In the genomic region with DNA sequence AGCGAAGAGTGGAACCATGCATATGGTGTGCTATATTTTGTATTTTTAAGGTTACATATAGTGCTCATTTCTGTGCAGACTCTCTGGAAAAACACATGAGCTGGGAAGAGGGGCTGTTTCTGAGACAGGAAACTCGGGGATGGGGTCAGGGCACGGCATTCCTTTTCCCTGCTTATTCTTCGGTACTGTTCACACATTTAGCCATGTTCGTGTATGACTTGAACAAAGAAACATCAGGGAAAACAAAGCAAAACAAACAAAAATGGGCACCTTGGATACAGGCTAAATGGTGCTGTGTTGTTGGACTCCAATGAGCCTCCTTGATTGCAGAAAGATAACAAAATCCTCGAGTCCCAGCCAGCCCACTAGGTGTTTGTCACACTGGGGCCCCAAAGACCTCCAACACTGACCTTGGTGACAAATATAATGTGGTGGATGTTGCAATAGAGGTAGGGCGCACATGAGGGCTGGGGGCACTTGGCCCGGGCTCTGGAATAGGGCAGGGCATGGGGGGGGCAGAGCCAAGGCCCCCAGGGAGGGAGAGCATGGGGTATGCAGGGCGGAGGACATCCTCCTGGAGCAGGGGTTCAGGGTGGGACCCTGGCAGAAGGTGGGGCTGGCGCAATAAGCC, we compare ENCODE assay signal across 1 cellular context.
TF ChIP-seq lines count a peak whose summit lies in the region.

No MANE protein-coding gene starts in this region.

TF ChIP-seq in HepG2, 621 proteins besides CTCF, POLR2A, EP300 and RAD21 (continued from another document and continues in another):
- TF ChIP-seq CEBPZ (IDR thresholded peaks at IDR 0.05; ENCODE audit: low read length) (no peak), ZNF687 (CRISPR knock-in tag; IDR thresholded peaks at IDR 0.05) (peak; percentile 84), E2F1 (CRISPR knock-in tag; IDR thresholded peaks at IDR 0.05) (no peak), TOE1 (CRISPR knock-in tag; IDR thresholded peaks at IDR 0.05) (no peak), IRF2 (CRISPR knock-in tag; IDR thresholded peaks at IDR 0.05) (peak; percentile 36; the same call in 1 of the 2 replicates), ZNF577 (CRISPR knock-in tag; IDR thresholded peaks at IDR 0.05; ENCODE audit: borderline replicate concordance, low read depth) (no peak), EEA1 (CRISPR knock-in tag; IDR thresholded peaks at IDR 0.05; ENCODE audit: borderline replicate concordance) (no peak), EHMT2 (IDR thresholded peaks at IDR 0.05; ENCODE audit: borderline replicate concordance, low read depth, low read length) (peak; percentile 20; the same call in 1 of the 2 replicates), ZNF235 (CRISPR knock-in tag; IDR thresholded peaks at IDR 0.05; ENCODE audit: borderline replicate concordance) (no peak), ZNF891 (CRISPR knock-in tag; IDR thresholded peaks at IDR 0.05) (no peak), ZNF260 (CRISPR knock-in tag; IDR thresholded peaks at IDR 0.05; ENCODE audit: borderline replicate concordance, low read depth) (no peak), ZNF20 (CRISPR knock-in tag; IDR thresholded peaks at IDR 0.05) (no peak), TFE3 (CRISPR knock-in tag; IDR thresholded peaks at IDR 0.05) (peak; percentile 51; the same call in 1 of the 2 replicates), ZBTB38 (CRISPR knock-in tag; IDR thresholded peaks at IDR 0.05) (no peak), SMYD3 (CRISPR knock-in tag; IDR thresholded peaks at IDR 0.05) (0 out of 2 replicates have a peak, but pooled peaks have one; percentile 37), THAP11 (CRISPR knock-in tag; IDR thresholded peaks at IDR 0.05) (no peak), NONO (IDR thresholded peaks at IDR 0.05) (no peak), NONO (CRISPR knock-in tag; conservative IDR thresholded peaks at IDR 0.05) (no peak; the same call in 1 of the 2 replicates), ATF7-NPFF (CRISPR knock-in tag; IDR thresholded peaks at IDR 0.05; ENCODE audit: low read depth) (no peak), ZNF180 (CRISPR knock-in tag; IDR thresholded peaks at IDR 0.05; ENCODE audit: borderline replicate concordance, low read depth) (no peak), ARNT2 (CRISPR knock-in tag; IDR thresholded peaks at IDR 0.05; ENCODE audit: low read depth) (no peak), ZFP1 (CRISPR knock-in tag; IDR thresholded peaks at IDR 0.05) (no peak), ZNF543 (CRISPR knock-in tag; IDR thresholded peaks at IDR 0.05) (no peak), DDIT3 (CRISPR knock-in tag; IDR thresholded peaks at IDR 0.05) (no peak), STAG1 (CRISPR knock-in tag; IDR thresholded peaks at IDR 0.05) (no peak), ZNF772 (CRISPR knock-in tag; IDR thresholded peaks at IDR 0.05) (no peak), ZNF256 (CRISPR knock-in tag; conservative IDR thresholded peaks at IDR 0.05) (no peak), U2AF2 (IDR thresholded peaks at IDR 0.05; ENCODE audit: low read depth, low read length) (no peak), HNRNPK (IDR thresholded peaks at IDR 0.05; ENCODE audit: low read depth, low read length, poor library complexity, severe bottlenecking) (no peak), POGZ (CRISPR knock-in tag; IDR thresholded peaks at IDR 0.05) (peak; percentile 69; the same call in 1 of the 2 replicates), NCOR1 (IDR thresholded peaks at IDR 0.05; ENCODE audit: borderline replicate concordance, low read length) (peak; percentile 87; the same call in 1 of the 2 replicates), ZNF644 (CRISPR knock-in tag; IDR thresholded peaks at IDR 0.05; ENCODE audit: low read depth) (peak; percentile 90), ZNF672 (CRISPR knock-in tag; IDR thresholded peaks at IDR 0.05) (no peak), ZNF383 (CRISPR knock-in tag; IDR thresholded peaks at IDR 0.05; ENCODE audit: borderline replicate concordance) (no peak), MBD4 (IDR thresholded peaks at IDR 0.05; ENCODE audit: borderline replicate concordance, low read length) (no peak), CHD4 (IDR thresholded peaks at IDR 0.05; ENCODE audit: borderline replicate concordance, low read length) (peak; percentile 75; the same call in 1 of the 2 replicates), ZNF572 (CRISPR knock-in tag; IDR thresholded peaks at IDR 0.05) (no peak), ZNF562 (CRISPR knock-in tag; IDR thresholded peaks at IDR 0.05; ENCODE audit: borderline replicate concordance) (no peak), ZFP36 (IDR thresholded peaks at IDR 0.05; ENCODE audit: borderline replicate concordance, low read depth, low read length, partially characterized antibody) (no peak), ZNF264 (CRISPR knock-in tag; IDR thresholded peaks at IDR 0.05) (no peak), KDM1A (CRISPR knock-in tag; IDR thresholded peaks at IDR 0.05) (no peak), XRCC5 (optimal IDR thresholded peaks at IDR 0.05; ENCODE audit: low read length) (no peak), ETS1 (CRISPR knock-in tag; IDR thresholded peaks at IDR 0.05) (no peak), U2AF1 (optimal IDR thresholded peaks at IDR 0.05; ENCODE audit: low read depth, low read length) (no peak), NR2C2 (CRISPR knock-in tag; IDR thresholded peaks at IDR 0.05; ENCODE audit: borderline replicate concordance) (peak; percentile 38; the same call in 1 of the 2 replicates)
- TF ChIP-seq, protein P1, sequence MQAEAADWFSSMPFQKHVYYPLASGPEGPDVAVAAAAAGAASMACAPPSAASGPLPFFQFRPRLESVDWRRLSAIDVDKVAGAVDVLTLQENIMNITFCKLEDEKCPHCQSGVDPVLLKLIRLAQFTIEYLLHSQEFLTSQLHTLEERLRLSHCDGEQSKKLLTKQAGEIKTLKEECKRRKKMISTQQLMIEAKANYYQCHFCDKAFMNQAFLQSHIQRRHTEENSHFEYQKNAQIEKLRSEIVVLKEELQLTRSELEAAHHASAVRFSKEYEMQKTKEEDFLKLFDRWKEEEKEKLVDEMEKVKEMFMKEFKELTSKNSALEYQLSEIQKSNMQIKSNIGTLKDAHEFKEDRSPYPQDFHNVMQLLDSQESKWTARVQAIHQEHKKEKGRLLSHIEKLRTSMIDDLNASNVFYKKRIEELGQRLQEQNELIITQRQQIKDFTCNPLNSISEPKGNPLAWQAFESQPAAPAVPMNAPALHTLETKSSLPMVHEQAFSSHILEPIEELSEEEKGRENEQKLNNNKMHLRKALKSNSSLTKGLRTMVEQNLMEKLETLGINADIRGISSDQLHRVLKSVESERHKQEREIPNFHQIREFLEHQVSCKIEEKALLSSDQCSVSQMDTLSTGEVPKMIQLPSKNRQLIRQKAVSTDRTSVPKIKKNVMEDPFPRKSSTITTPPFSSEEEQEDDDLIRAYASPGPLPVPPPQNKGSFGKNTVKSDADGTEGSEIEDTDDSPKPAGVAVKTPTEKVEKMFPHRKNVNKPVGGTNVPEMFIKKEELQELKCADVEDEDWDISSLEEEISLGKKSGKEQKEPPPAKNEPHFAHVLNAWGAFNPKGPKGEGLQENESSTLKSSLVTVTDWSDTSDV (CRISPR knock-in tag; IDR thresholded peaks at IDR 0.05), result no peak
- TF ChIP-seq, protein P2, sequence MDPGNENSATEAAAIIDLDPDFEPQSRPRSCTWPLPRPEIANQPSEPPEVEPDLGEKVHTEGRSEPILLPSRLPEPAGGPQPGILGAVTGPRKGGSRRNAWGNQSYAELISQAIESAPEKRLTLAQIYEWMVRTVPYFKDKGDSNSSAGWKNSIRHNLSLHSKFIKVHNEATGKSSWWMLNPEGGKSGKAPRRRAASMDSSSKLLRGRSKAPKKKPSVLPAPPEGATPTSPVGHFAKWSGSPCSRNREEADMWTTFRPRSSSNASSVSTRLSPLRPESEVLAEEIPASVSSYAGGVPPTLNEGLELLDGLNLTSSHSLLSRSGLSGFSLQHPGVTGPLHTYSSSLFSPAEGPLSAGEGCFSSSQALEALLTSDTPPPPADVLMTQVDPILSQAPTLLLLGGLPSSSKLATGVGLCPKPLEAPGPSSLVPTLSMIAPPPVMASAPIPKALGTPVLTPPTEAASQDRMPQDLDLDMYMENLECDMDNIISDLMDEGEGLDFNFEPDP (CRISPR knock-in tag; conservative IDR thresholded peaks at IDR 0.05), result no peak
- TF ChIP-seq, protein P3, sequence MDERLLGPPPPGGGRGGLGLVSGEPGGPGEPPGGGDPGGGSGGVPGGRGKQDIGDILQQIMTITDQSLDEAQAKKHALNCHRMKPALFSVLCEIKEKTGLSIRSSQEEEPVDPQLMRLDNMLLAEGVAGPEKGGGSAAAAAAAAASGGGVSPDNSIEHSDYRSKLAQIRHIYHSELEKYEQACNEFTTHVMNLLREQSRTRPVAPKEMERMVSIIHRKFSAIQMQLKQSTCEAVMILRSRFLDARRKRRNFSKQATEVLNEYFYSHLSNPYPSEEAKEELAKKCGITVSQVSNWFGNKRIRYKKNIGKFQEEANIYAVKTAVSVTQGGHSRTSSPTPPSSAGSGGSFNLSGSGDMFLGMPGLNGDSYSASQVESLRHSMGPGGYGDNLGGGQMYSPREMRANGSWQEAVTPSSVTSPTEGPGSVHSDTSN (CRISPR knock-in tag; IDR thresholded peaks at IDR 0.05), result no peak
